ENCODE assay signal across 24 cellular contexts in genomic region chrX:108312011-108312410, GRCh38.
A peak's percentile ranks its signal among the peaks of the same experiment; 100 is the strongest.
DNase-seq lines count a peak whose midpoint lies in the region; ATAC-seq and TF ChIP-seq lines count a peak whose summit lies in the region.
"Had no signal": no experiment of that assay in that cellular context is flagged by ENCODE, and none has a peak within 500 bp of the region (broad histone marks: within the 10 kb centered on the region; RNA-seq: fewer than 3 reads in every experiment).

No MANE protein-coding gene starts in this region.

- no peak overlapping the region for H3K4me3 Mint-ChIP-seq in Caco-2 (ENCODE audit: unreplicated experiment)
- H3K4me3 Mint-ChIP-seq in nephron progenitor cell: no peak overlapping the region
- no peak overlapping the region for H3K4me3 Mint-ChIP-seq in effector memory CD8-positive, alpha-beta T cell
- H3K4me3 Mint-ChIP-seq: activated naive CD4-positive, alpha-beta T cell treated with anti-CD3 and anti-CD28 coated beads, Interleukin-2, amount 10 ng/mL, durations not matched to agents 7 days and 5 days; activated T-cell treated with anti-CD3 and anti-CD28 coated beads, Interleukin-2, amount 50 U/mL, for 72 hours; natural killer cell treated with Interleukin-12 subunit alpha and Interleukin-12 subunit beta and Interleukin-15 and Interleukin-18, amount 100 ng/mL, for 72 hours had no signal

- no peak for TF ChIP-seq EP300 in ovary (IDR thresholded peaks at IDR 0.05)

- H3K9me3 Mint-ChIP-seq in Caco-2 (ENCODE audit: unreplicated experiment) (no peaks in the 10 kb centered on the region), nephron progenitor cell (peaks cover 6% of the 10 kb centered on the region)
- peaks cover 0 to 2% of the 10 kb centered on the region in 2 donors for H3K9me3 Mint-ChIP-seq in effector memory CD8-positive, alpha-beta T cell
- H3K9me3 Mint-ChIP-seq: activated naive CD4-positive, alpha-beta T cell treated with anti-CD3 and anti-CD28 coated beads, Interleukin-2, amount 10 ng/mL, durations not matched to agents 7 days and 5 days; natural killer cell treated with Interleukin-12 subunit alpha and Interleukin-12 subunit beta and Interleukin-15 and Interleukin-18, amount 100 ng/mL, for 72 hours had no signal

- H3K9me3 ChIP-seq in Caco-2: no peaks in the 10 kb centered on the region
- H3K9me3 ChIP-seq in ovary: no peaks in the 10 kb centered on the region
- H3K9me3 ChIP-seq: BLaER1, upper lobe of right lung had no signal

- peak overlapping the region; percentile 91 for H3K27ac ChIP-seq in epithelial cell of prostate
- no peak overlapping the region for H3K27ac ChIP-seq in ovary
- H3K27ac ChIP-seq: BLaER1, dorsolateral prefrontal cortex, upper lobe of right lung had no signal

- peaks cover 8% of the 10 kb centered on the region for H3K4me1 Mint-ChIP-seq in Caco-2 (ENCODE audit: low read depth, unreplicated experiment)
- H3K4me1 Mint-ChIP-seq in nephron progenitor cell: peaks cover 61% of the 10 kb centered on the region
- no peaks in the 10 kb centered on the region for H3K4me1 Mint-ChIP-seq in effector memory CD8-positive, alpha-beta T cell (ENCODE audit: low read depth in 2 of 2)
- H3K4me1 Mint-ChIP-seq: activated naive CD4-positive, alpha-beta T cell treated with anti-CD3 and anti-CD28 coated beads, Interleukin-2, amount 10 ng/mL, durations not matched to agents 7 days and 5 days had no signal

- CTCF ChIA-PET in Caco-2 (lab: Charles Lee): no interaction called here

- H3K36me3 Mint-ChIP-seq in Caco-2 (ENCODE audit: insufficient read depth, unreplicated experiment) (peaks cover 4% of the 10 kb centered on the region), nephron progenitor cell (ENCODE audit: low read depth) (peaks cover 25% of the 10 kb centered on the region)
- H3K36me3 Mint-ChIP-seq in effector memory CD8-positive, alpha-beta T cell (ENCODE audit: insufficient read depth): no peaks in the 10 kb centered on the region
- H3K36me3 Mint-ChIP-seq: activated naive CD4-positive, alpha-beta T cell treated with anti-CD3 and anti-CD28 coated beads, Interleukin-2, amount 10 ng/mL, durations not matched to agents 7 days and 5 days; natural killer cell treated with Interleukin-12 subunit alpha and Interleukin-12 subunit beta and Interleukin-15 and Interleukin-18, amount 100 ng/mL, for 72 hours had no signal

- H3K4me1 ChIP-seq in Caco-2 (peaks cover 51% of the 10 kb centered on the region), ovary (ENCODE audit: insufficient read depth) (no peaks in the 10 kb centered on the region)
- H3K4me1 ChIP-seq: BLaER1, upper lobe of right lung had no signal

- H3K27me3 ChIP-seq in Caco-2 (replicated peaks; ENCODE audit: control insufficient read depth, insufficient read depth, low read length) (no peaks in the 10 kb centered on the region), ovary (no peaks in the 10 kb centered on the region)
- H3K27me3 ChIP-seq: upper lobe of right lung had no signal

- H3K27me3 Mint-ChIP-seq in Caco-2 (ENCODE audit: insufficient read depth, unreplicated experiment) (no peaks in the 10 kb centered on the region), nephron progenitor cell (ENCODE audit: low read depth, poor library complexity) (no peaks in the 10 kb centered on the region)
- no peaks in the 10 kb centered on the region for H3K27me3 Mint-ChIP-seq in effector memory CD8-positive, alpha-beta T cell
- H3K27me3 Mint-ChIP-seq: activated naive CD4-positive, alpha-beta T cell treated with anti-CD3 and anti-CD28 coated beads, Interleukin-2, amount 10 ng/mL, durations not matched to agents 7 days and 5 days had no signal

- no peak for ATAC-seq in effector memory CD8-positive, alpha-beta T cell (replicated peaks)
- ATAC-seq in GM18520 (IDR thresholded peaks at IDR 0.05; ENCODE audit: unreplicated experiment): no peak
- ATAC-seq: activated T-cell treated with anti-CD3 and anti-CD28 coated beads, Interleukin-2, amount 50 U/mL, for 72 hours; natural killer cell treated with Interleukin-12 subunit alpha and Interleukin-12 subunit beta and Interleukin-15 and Interleukin-18, amount 100 ng/mL, for 72 hours; upper lobe of right lung had no signal

- no peak for TF ChIP-seq POLR2A in lower leg skin (IDR thresholded peaks at IDR 0.05)
- no peak for TF ChIP-seq POLR2A in ovary (IDR thresholded peaks at IDR 0.05)

- intact Hi-C loops in Caco-2 (cut with micrococcal nuclease; ENCODE audit: unreplicated experiment) (no loop called here), lower leg skin (cut with DNase I; ENCODE audit: low total_unique reads) (no loop called here), ovary (cut with DNase I) (loop anchor here in 1 of 4 donors (5.0 kb wide), 1 partner anchor 350 kb away; no protein-coding TSS in a partner anchor)

- POLR2A ChIA-PET in Caco-2 (lab: Charles Lee): no interaction called here

- TF ChIP-seq CTCF in Caco-2 (IDR thresholded peaks at IDR 0.05; ENCODE audit: insufficient read depth in 1 of 2, low read depth in 1 of 2, low read length in 1 of 2, severe bottlenecking in 1 of 2, unreplicated experiment in 1 of 2) (no peak), nephron progenitor cell (IDR thresholded peaks at IDR 0.05) (no peak), lower leg skin (IDR thresholded peaks at IDR 0.05) (no peak), ovary (IDR thresholded peaks at IDR 0.05) (no peak)

- H3K4me3 ChIP-seq in Caco-2 (ENCODE audit: low read depth, low read length): no peak overlapping the region
- H3K4me3 ChIP-seq in lower leg skin (ENCODE audit: low read depth, poor library complexity, severe bottlenecking): no peak overlapping the region
- H3K4me3 ChIP-seq in ovary: no peak overlapping the region
- H3K4me3 ChIP-seq: BLaER1, dorsolateral prefrontal cortex, upper lobe of right lung had no signal

- H3K36me3 ChIP-seq in Caco-2 (ENCODE audit: control insufficient read depth, insufficient read depth, low read length): no peaks in the 10 kb centered on the region
- H3K36me3 ChIP-seq in ovary: no peaks in the 10 kb centered on the region
- H3K36me3 ChIP-seq: BLaER1, upper lobe of right lung had no signal

- WGBS in lower leg skin, 2 donors: 55 to 94% methylated on average over 1 of the region's 1 CpG
- WGBS in ovary, 3 donors: 35 to 47% (median 45%) methylated on average over 1 of the region's 1 CpG

- H3K27ac Mint-ChIP-seq in Caco-2 (ENCODE audit: unreplicated experiment): peak overlapping the region; percentile 51
- peak overlapping the region; percentile 80 for H3K27ac Mint-ChIP-seq in nephron progenitor cell
- no peak overlapping the region for H3K27ac Mint-ChIP-seq in effector memory CD8-positive, alpha-beta T cell
- H3K27ac Mint-ChIP-seq: activated naive CD4-positive, alpha-beta T cell treated with anti-CD3 and anti-CD28 coated beads, Interleukin-2, amount 10 ng/mL, durations not matched to agents 7 days and 5 days; activated T-cell treated with anti-CD3 and anti-CD28 coated beads, Interleukin-2, amount 50 U/mL, for 72 hours; natural killer cell treated with Interleukin-12 subunit alpha and Interleukin-12 subunit beta and Interleukin-15 and Interleukin-18, amount 100 ng/mL, for 72 hours had no signal

- no TSS peak for BruUV-seq in Caco-2 (replicated peaks; lab: Mats Ljungman, UMichigan)

- no peak for DNase-seq in Caco-2
- peak; percentile 79 for DNase-seq in NCI-H226
- no peak for DNase-seq in epithelial cell of prostate (ENCODE audit: low read depth, low spot score)
- no peak for DNase-seq in nephron progenitor cell
- DNase-seq in lower leg skin (ENCODE audit: low spot score in 2 of 2): no peak
- no peak for DNase-seq in effector memory CD8-positive, alpha-beta T cell
- no peak for DNase-seq in ovary
- DNase-seq: ACHN; activated CD4-positive, alpha-beta T cell treated with anti-CD3 and anti-CD28 coated beads for 1 hour; activated naive CD4-positive, alpha-beta T cell treated with anti-CD3 and anti-CD28 coated beads, Interleukin-2, amount 10 ng/mL, durations not matched to agents 7 days and 5 days; activated T-cell treated with anti-CD3 and anti-CD28 coated beads, Interleukin-2, amount 50 U/mL, for 72 hours; Calu3; central memory CD4-positive, alpha-beta T cell; dorsolateral prefrontal cortex; erythroblast; KG1; left cardiac atrium; MV-4-11; NCI-H1694 treated with DMSO at 0.1 percent for 48 hours; NCI-H69; upper lobe of right lung had no signal

Comparison
In these comparisons a context has a peak if more than half of its experiments do, and no peak if none do; other contexts are left out.
1. H3K27ac Mint-ChIP-seq: peak in Caco-2 (single experiment) and nephron progenitor cell (single experiment); none in effector memory CD8-positive, alpha-beta T cell (0 of 2).